Comparison of ENCODE assay signal across 34 cellular contexts in genomic region chr2:69275490-69275889, GRCh38.
"Had no signal": no experiment of that assay in that cellular context is flagged by ENCODE, and none has a peak within 500 bp of the region (broad histone marks: within the 10 kb centered on the region; RNA-seq: fewer than 3 reads in every experiment).

No MANE protein-coding gene starts in this region.

- ATAC-seq: activated CD8-positive, alpha-beta T cell treated with anti-CD3 and anti-CD28 coated beads for 36 hours; activated naive CD4-positive, alpha-beta T cell treated with anti-CD3 and anti-CD28 coated beads, Interleukin-2, amount 50 U/mL, for 72 hours; activated T-cell treated with anti-CD3 and anti-CD28 coated beads, Interleukin-2, amount 50 U/mL, for 4 hours; activated T-cell treated with anti-CD3 and anti-CD28 coated beads, Interleukin-2, amount 50 U/mL, for 72 hours; activated T-helper 17 cell treated with anti-CD3 and anti-CD28 coated beads, Interleukin-2, amount 50 U/mL, for 72 hours had no signal

- H3K27ac ChIP-seq: adrenal gland, cardiac muscle cell, VCaP had no signal

- DNase-seq: activated B cell treated with CpG ODN at 0.5 μM for 24 hours; activated CD4-positive, alpha-beta memory T cell treated with anti-CD3 and anti-CD28 coated beads for 36 hours; activated CD4-positive, alpha-beta T cell treated with anti-CD3 and anti-CD28 coated beads for 4 hours; activated CD4-positive, alpha-beta T cell treated with anti-CD3 and anti-CD28 coated beads, Interleukin-2, amount 10 ng/mL, durations not matched to agents 24 days and 14 days; activated CD4-positive, alpha-beta T cell treated with anti-CD3 and anti-CD28 coated beads, Interleukin-2, amount 50 U/mL, for 1 hour; activated CD4-positive, alpha-beta T cell treated with anti-CD3 and anti-CD28 coated beads, Interleukin-2, amount 50 U/mL, for 4 hours; activated CD4-positive, CD25-positive, alpha-beta regulatory T cell treated with anti-CD3 and anti-CD28 coated beads, Interleukin-2, amount 50 U/mL, for 72 hours; activated CD8-positive, alpha-beta memory T cell treated with anti-CD3 and anti-CD28 coated beads, Interleukin-2, amount 50 U/mL, for 4 hours; activated CD8-positive, alpha-beta T cell treated with anti-CD3 and anti-CD28 coated beads for 36 hours; activated effector memory CD4-positive, alpha-beta T cell treated with anti-CD3 and anti-CD28 coated beads, Interleukin-2, amount 50 U/mL, for 16 hours; activated gamma-delta T cell treated with Interleukin-2 at 50 U/mL for 16 hours; activated naive CD4-positive, alpha-beta T cell; activated naive CD4-positive, alpha-beta T cell treated with anti-CD3 and anti-CD28 coated beads for 36 hours; activated naive CD4-positive, alpha-beta T cell treated with anti-CD3 and anti-CD28 coated beads, Interleukin-2, amount 50 U/mL, for 16 hours; activated naive CD8-positive, alpha-beta T cell treated with anti-CD3 and anti-CD28 coated beads for 36 hours; activated T-cell treated with anti-CD3 and anti-CD28 coated beads for 4 hours; activated T-cell treated with anti-CD3 and anti-CD28 coated beads, Interleukin-2, amount 50 U/mL, for 1 hour; activated T-cell treated with anti-CD3 and anti-CD28 coated beads, Interleukin-2, amount 50 U/mL, for 4 hours; activated T-cell treated with anti-CD3 and anti-CD28 coated beads, Interleukin-2, amount 50 U/mL, for 72 hours; adrenal gland; amniotic stem cell; aorta; caudate nucleus; cerebellar nuclear complex; T-helper 1 cell; T-helper 2 cell; T-helper 9 cell had no signal

- FAIRE-seq: astrocyte, bronchial epithelial cell, TTC549 had no signal

- H3K4me3 ChIP-seq: adrenal gland, cardiac muscle cell had no signal

- H3K9me3 ChIP-seq: adrenal gland had no signal

- H3K27me3 ChIP-seq: adrenal gland, cardiac muscle cell had no signal

- H3K36me3 ChIP-seq: adrenal gland, cardiac muscle cell had no signal
